In genomic region chr2:210259687-210260086, GRCh38 we compare ENCODE assay signal across 37 cellular contexts. TPM values are rescaled to one million over a fixed set of nuclear protein-coding genes. Genes with fewer than 3 reads are reported as not detected.
"Had no signal": no experiment of that assay in that cellular context is flagged by ENCODE, and none has a peak within 500 bp of the region (broad histone marks: within the 10 kb centered on the region; RNA-seq: fewer than 3 reads in every experiment).

No MANE protein-coding gene starts in this region.

- ATAC-seq: activated CD8-positive, alpha-beta T cell treated with anti-CD3 and anti-CD28 coated beads for 36 hours; activated naive CD4-positive, alpha-beta T cell treated with anti-CD3 and anti-CD28 coated beads, Interleukin-2, amount 50 U/mL, for 72 hours; activated T-cell treated with anti-CD3 and anti-CD28 coated beads, Interleukin-2, amount 50 U/mL, for 4 hours; activated T-cell treated with anti-CD3 and anti-CD28 coated beads, Interleukin-2, amount 50 U/mL, for 72 hours; activated T-helper 17 cell treated with anti-CD3 and anti-CD28 coated beads, Interleukin-2, amount 50 U/mL, for 72 hours; body of pancreas had no signal

- H3K27me3 Mint-ChIP-seq: activated B cell treated with CpG ODN at 0.5 μM for 24 hours; activated CD4-positive, alpha-beta T cell treated with anti-CD3 and anti-CD28 coated beads, Interleukin-2, amount 10 ng/mL, durations not matched to agents 24 days and 14 days; activated T-helper 17 cell treated with anti-CD3 and anti-CD28 coated beads, Interleukin-2, amount 50 U/mL, for 72 hours had no signal

- H3K36me3 Mint-ChIP-seq: activated CD4-positive, alpha-beta memory T cell treated with anti-CD3 and anti-CD28 coated beads for 36 hours; activated naive CD4-positive, alpha-beta T cell treated with anti-CD3 and anti-CD28 coated beads, Interleukin-2, amount 50 U/mL, for 72 hours; activated naive CD8-positive, alpha-beta T cell treated with anti-CD3 and anti-CD28 coated beads for 36 hours had no signal

- H3K36me3 ChIP-seq: adrenal gland, brain microvascular endothelial cell, breast epithelium had no signal

- H3K9me3 Mint-ChIP-seq: activated B cell treated with CpG ODN at 0.5 μM for 24 hours; activated CD4-positive, alpha-beta memory T cell treated with anti-CD3 and anti-CD28 coated beads for 36 hours; activated CD4-positive, alpha-beta T cell treated with anti-CD3 and anti-CD28 coated beads, Interleukin-2, amount 10 ng/mL, durations not matched to agents 24 days and 14 days; activated CD8-positive, alpha-beta T cell treated with anti-CD3 and anti-CD28 coated beads for 36 hours; activated naive CD4-positive, alpha-beta T cell treated with anti-CD3 and anti-CD28 coated beads for 36 hours; activated naive CD4-positive, alpha-beta T cell treated with anti-CD3 and anti-CD28 coated beads, Interleukin-2, amount 50 U/mL, for 72 hours; activated T-cell treated with anti-CD3 and anti-CD28 coated beads, Interleukin-2, amount 50 U/mL, for 4 hours; activated T-cell treated with anti-CD3 and anti-CD28 coated beads, Interleukin-2, amount 50 U/mL, for 72 hours; activated T-helper 1 cell treated with anti-CD3 and anti-CD28 coated beads, Interleukin-12 subunit alpha, Interleukin-12 subunit beta, Interleukin-2, Interleukin-4 antibody, amounts not matched to agents 30 ng/mL and 10 ng/mL and 1 ng/mL, durations not matched to agents 14 hours and 24 hours and 36 hours; activated T-helper 17 cell treated with anti-CD3 and anti-CD28 coated beads, Interleukin-2, amount 50 U/mL, for 72 hours; T-helper 1 cell treated with Interleukin-12 subunit alpha and Interleukin-12 subunit beta and Interleukin-4 antibody, amounts not matched to agents 30 μg/mL and 1 μg/mL, for 36 hours; T-helper 2 cell treated with Interferon-gamma antibody and Interleukin-4, amounts not matched to agents 5 μg/mL and 100 μg/mL, for 36 hours had no signal

- H3K27me3 ChIP-seq: adrenal gland, body of pancreas, brain microvascular endothelial cell, breast epithelium had no signal

- H3K27ac ChIP-seq: adrenal gland, body of pancreas, brain microvascular endothelial cell, breast epithelium, VCaP had no signal

- H3K4me1 ChIP-seq: adrenal gland, body of pancreas, breast epithelium had no signal

- H3K27ac Mint-ChIP-seq: activated B cell treated with CpG ODN at 0.5 μM for 24 hours; activated CD4-positive, alpha-beta memory T cell treated with anti-CD3 and anti-CD28 coated beads for 36 hours; activated CD4-positive, alpha-beta T cell treated with anti-CD3 and anti-CD28 coated beads, Interleukin-2, amount 10 ng/mL, durations not matched to agents 24 days and 14 days; activated CD8-positive, alpha-beta T cell treated with anti-CD3 and anti-CD28 coated beads for 36 hours; activated naive CD4-positive, alpha-beta T cell treated with anti-CD3 and anti-CD28 coated beads for 36 hours; activated naive CD4-positive, alpha-beta T cell treated with anti-CD3 and anti-CD28 coated beads, Interleukin-2, amount 50 U/mL, for 72 hours; activated naive CD8-positive, alpha-beta T cell treated with anti-CD3 and anti-CD28 coated beads for 36 hours; activated T-cell treated with anti-CD3 and anti-CD28 coated beads, Interleukin-2, amount 50 U/mL, for 72 hours; activated T-helper 1 cell treated with anti-CD3 and anti-CD28 coated beads, Interleukin-12 subunit alpha, Interleukin-12 subunit beta, Interleukin-2, Interleukin-4 antibody, amounts not matched to agents 30 ng/mL and 10 ng/mL and 1 ng/mL, durations not matched to agents 14 hours and 24 hours and 36 hours; activated T-helper 17 cell treated with anti-CD3 and anti-CD28 coated beads, Interleukin-2, amount 50 U/mL, for 72 hours; T-helper 1 cell treated with Interleukin-12 subunit alpha and Interleukin-12 subunit beta and Interleukin-4 antibody, amounts not matched to agents 30 μg/mL and 1 μg/mL, for 36 hours; T-helper 2 cell treated with Interferon-gamma antibody and Interleukin-4, amounts not matched to agents 5 μg/mL and 100 μg/mL, for 36 hours had no signal

- H3K4me1 Mint-ChIP-seq: activated B cell treated with CpG ODN at 0.5 μM for 24 hours; activated CD4-positive, alpha-beta T cell treated with anti-CD3 and anti-CD28 coated beads, Interleukin-2, amount 10 ng/mL, durations not matched to agents 24 days and 14 days; activated naive CD8-positive, alpha-beta T cell treated with anti-CD3 and anti-CD28 coated beads for 36 hours; activated T-helper 17 cell treated with anti-CD3 and anti-CD28 coated beads, Interleukin-2, amount 50 U/mL, for 72 hours had no signal

- H3K4me3 Mint-ChIP-seq: activated B cell treated with CpG ODN at 0.5 μM for 24 hours; activated CD4-positive, alpha-beta memory T cell treated with anti-CD3 and anti-CD28 coated beads for 36 hours; activated CD4-positive, alpha-beta T cell treated with anti-CD3 and anti-CD28 coated beads, Interleukin-2, amount 10 ng/mL, durations not matched to agents 24 days and 14 days; activated CD8-positive, alpha-beta T cell treated with anti-CD3 and anti-CD28 coated beads for 36 hours; activated naive CD4-positive, alpha-beta T cell treated with anti-CD3 and anti-CD28 coated beads for 36 hours; activated naive CD8-positive, alpha-beta T cell treated with anti-CD3 and anti-CD28 coated beads for 36 hours; activated T-cell treated with anti-CD3 and anti-CD28 coated beads, Interleukin-2, amount 50 U/mL, for 4 hours; activated T-cell treated with anti-CD3 and anti-CD28 coated beads, Interleukin-2, amount 50 U/mL, for 72 hours; activated T-helper 1 cell treated with anti-CD3 and anti-CD28 coated beads, Interleukin-12 subunit alpha, Interleukin-12 subunit beta, Interleukin-2, Interleukin-4 antibody, amounts not matched to agents 30 ng/mL and 10 ng/mL and 1 ng/mL, durations not matched to agents 14 hours and 24 hours and 36 hours; activated T-helper 17 cell treated with anti-CD3 and anti-CD28 coated beads, Interleukin-2, amount 50 U/mL, for 72 hours; T-helper 1 cell treated with Interleukin-12 subunit alpha and Interleukin-12 subunit beta and Interleukin-4 antibody, amounts not matched to agents 30 μg/mL and 1 μg/mL, for 36 hours; T-helper 2 cell treated with Interferon-gamma antibody and Interleukin-4, amounts not matched to agents 5 μg/mL and 100 μg/mL, for 36 hours had no signal

- H3K4me3 ChIP-seq: adrenal gland, body of pancreas, breast epithelium had no signal

- DNase-seq: activated B cell treated with CpG ODN at 0.5 μM for 24 hours; activated CD4-positive, alpha-beta memory T cell treated with anti-CD3 and anti-CD28 coated beads for 36 hours; activated CD4-positive, alpha-beta T cell treated with anti-CD3 and anti-CD28 coated beads for 4 hours; activated CD4-positive, alpha-beta T cell treated with anti-CD3 and anti-CD28 coated beads, Interleukin-2, amount 10 ng/mL, durations not matched to agents 24 days and 14 days; activated CD4-positive, alpha-beta T cell treated with anti-CD3 and anti-CD28 coated beads, Interleukin-2, amount 50 U/mL, for 1 hour; activated CD4-positive, alpha-beta T cell treated with anti-CD3 and anti-CD28 coated beads, Interleukin-2, amount 50 U/mL, for 4 hours; activated CD4-positive, CD25-positive, alpha-beta regulatory T cell treated with anti-CD3 and anti-CD28 coated beads, Interleukin-2, amount 50 U/mL, for 72 hours; activated CD8-positive, alpha-beta memory T cell treated with anti-CD3 and anti-CD28 coated beads, Interleukin-2, amount 50 U/mL, for 4 hours; activated CD8-positive, alpha-beta T cell treated with anti-CD3 and anti-CD28 coated beads for 36 hours; activated effector memory CD4-positive, alpha-beta T cell treated with anti-CD3 and anti-CD28 coated beads, Interleukin-2, amount 50 U/mL, for 16 hours; activated gamma-delta T cell treated with Interleukin-2 at 50 U/mL for 16 hours; activated naive CD4-positive, alpha-beta T cell; activated naive CD4-positive, alpha-beta T cell treated with anti-CD3 and anti-CD28 coated beads for 36 hours; activated naive CD4-positive, alpha-beta T cell treated with anti-CD3 and anti-CD28 coated beads, Interleukin-2, amount 50 U/mL, for 16 hours; activated naive CD8-positive, alpha-beta T cell treated with anti-CD3 and anti-CD28 coated beads for 36 hours; activated T-cell treated with anti-CD3 and anti-CD28 coated beads for 4 hours; activated T-cell treated with anti-CD3 and anti-CD28 coated beads, Interleukin-2, amount 50 U/mL, for 1 hour; activated T-cell treated with anti-CD3 and anti-CD28 coated beads, Interleukin-2, amount 50 U/mL, for 4 hours; activated T-cell treated with anti-CD3 and anti-CD28 coated beads, Interleukin-2, amount 50 U/mL, for 72 hours; adrenal gland; amniotic stem cell; aorta; body of pancreas; brain microvascular endothelial cell; central memory CD4-positive, alpha-beta T cell; cerebellar nuclear complex; T-helper 2 cell; T-helper 9 cell had no signal

- H3K9me3 ChIP-seq: adrenal gland, body of pancreas, breast epithelium had no signal

RNA-seq across cellular contexts. Expression of gene ACADL, which starts 34.4 kb away (rescaled TPM):
- total RNA-seq: activated B cell treated with CpG ODN at 0.5 μM for 24 hours; activated CD4-positive, alpha-beta memory T cell treated with anti-CD3 and anti-CD28 coated beads for 36 hours; activated CD4-positive, alpha-beta T cell treated with anti-CD3 and anti-CD28 coated beads, Interleukin-2, amount 10 ng/mL, durations not matched to agents 24 days and 14 days; activated CD8-positive, alpha-beta memory T cell treated with anti-CD3 and anti-CD28 coated beads for 36 hours; activated CD8-positive, alpha-beta T cell treated with anti-CD3 and anti-CD28 coated beads for 36 hours; activated naive CD4-positive, alpha-beta T cell treated with anti-CD3 and anti-CD28 coated beads for 36 hours; activated naive CD4-positive, alpha-beta T cell treated with anti-CD3 and anti-CD28 coated beads, Interleukin-2, amount 50 U/mL, for 72 hours; activated naive CD8-positive, alpha-beta T cell treated with anti-CD3 and anti-CD28 coated beads for 36 hours; activated T-cell treated with anti-CD3 and anti-CD28 coated beads, Interleukin-2, amount 50 U/mL, for 4 hours; activated T-cell treated with anti-CD3 and anti-CD28 coated beads, Interleukin-2, amount 50 U/mL, for 72 hours; activated T-helper 1 cell treated with anti-CD3 and anti-CD28 coated beads, Interleukin-12 subunit alpha, Interleukin-12 subunit beta, Interleukin-2, Interleukin-4 antibody, amounts not matched to agents 30 ng/mL and 10 ng/mL and 1 ng/mL, durations not matched to agents 14 hours and 24 hours and 36 hours; activated T-helper 17 cell treated with anti-CD3 and anti-CD28 coated beads, Interleukin-2, amount 50 U/mL, for 72 hours; chondrocyte had no signal

RNA-seq across cellular contexts. Expression of gene MYL1, which starts 55.3 kb away (rescaled TPM):
- total RNA-seq: activated B cell treated with CpG ODN at 0.5 μM for 24 hours; activated CD4-positive, alpha-beta memory T cell treated with anti-CD3 and anti-CD28 coated beads for 36 hours; activated CD4-positive, alpha-beta T cell treated with anti-CD3 and anti-CD28 coated beads, Interleukin-2, amount 10 ng/mL, durations not matched to agents 24 days and 14 days; activated CD8-positive, alpha-beta memory T cell treated with anti-CD3 and anti-CD28 coated beads for 36 hours; activated CD8-positive, alpha-beta T cell treated with anti-CD3 and anti-CD28 coated beads for 36 hours; activated naive CD4-positive, alpha-beta T cell treated with anti-CD3 and anti-CD28 coated beads for 36 hours; activated naive CD4-positive, alpha-beta T cell treated with anti-CD3 and anti-CD28 coated beads, Interleukin-2, amount 50 U/mL, for 72 hours; activated naive CD8-positive, alpha-beta T cell treated with anti-CD3 and anti-CD28 coated beads for 36 hours; activated T-cell treated with anti-CD3 and anti-CD28 coated beads, Interleukin-2, amount 50 U/mL, for 4 hours; activated T-cell treated with anti-CD3 and anti-CD28 coated beads, Interleukin-2, amount 50 U/mL, for 72 hours; activated T-helper 1 cell treated with anti-CD3 and anti-CD28 coated beads, Interleukin-12 subunit alpha, Interleukin-12 subunit beta, Interleukin-2, Interleukin-4 antibody, amounts not matched to agents 30 ng/mL and 10 ng/mL and 1 ng/mL, durations not matched to agents 14 hours and 24 hours and 36 hours; activated T-helper 17 cell treated with anti-CD3 and anti-CD28 coated beads, Interleukin-2, amount 50 U/mL, for 72 hours; aorta; body of pancreas; breast epithelium; chondrocyte had no signal
